In genomic region chr22:43109921-43110443, GRCh38 we compare ENCODE assay signal across 8 cellular contexts. TPM values are rescaled to one million over a fixed set of nuclear protein-coding genes. Genes with fewer than 3 reads are reported as not detected.
DNase-seq lines count a peak whose midpoint lies in the region; ATAC-seq and TF ChIP-seq lines count a peak whose summit lies in the region.

No MANE protein-coding gene starts in this region.

- DNase-seq in DMS114 treated with DMSO at 0.1 percent for 48 hours (lab: John Stamatoyannopoulos, UW; ENCODE audit: unreplicated experiment) (peak; percentile 3), osteocyte (ENCODE audit: extremely low spot score, unreplicated experiment) (no peak), nucleus accumbens (lab: John Stamatoyannopoulos, UW) (no peak), cerebellum (ENCODE audit: low spot score) (no peak), head of caudate nucleus (no peak)
- peak; percentile 37 for DNase-seq in NK-92 treated with Interleukin-12 subunit alpha and Interleukin-12 subunit beta, amount 100 ng/mL, for 24 hours (lab: John Stamatoyannopoulos, UW)
- no peak for DNase-seq in effector memory CD8-positive, alpha-beta T cell

- no peaks in the 10 kb centered on the region for H3K27me3 Mint-ChIP-seq in effector memory CD8-positive, alpha-beta T cell
- H3K27me3 Mint-ChIP-seq in osteocyte (ENCODE audit: unreplicated experiment) = peaks cover 34% of the 10 kb centered on the region

- H3K4me3 Mint-ChIP-seq in effector memory CD8-positive, alpha-beta T cell = peak overlapping the region; percentile 72 to 75
- peak overlapping the region; percentile 69 for H3K4me3 Mint-ChIP-seq in osteocyte (ENCODE audit: unreplicated experiment)

- peak overlapping the region in 1 of 2 donors; percentile 52 for H3K27ac Mint-ChIP-seq in effector memory CD8-positive, alpha-beta T cell
- no peak overlapping the region for H3K27ac Mint-ChIP-seq in osteocyte (ENCODE audit: unreplicated experiment)

- intact Hi-C loops in head of caudate nucleus (cut with DNase I) = no loop called here

- H3K36me3 Mint-ChIP-seq in effector memory CD8-positive, alpha-beta T cell (ENCODE audit: insufficient read depth) = peaks cover 7% of the 10 kb centered on the region
- no peaks in the 10 kb centered on the region for H3K36me3 Mint-ChIP-seq in osteocyte (ENCODE audit: unreplicated experiment)

- no peak for ATAC-seq in effector memory CD8-positive, alpha-beta T cell (replicated peaks)
- ATAC-seq in HG03196 (IDR thresholded peaks at IDR 0.05; ENCODE audit: unreplicated experiment) = no peak

- no peaks in the 10 kb centered on the region for H3K9me3 Mint-ChIP-seq in effector memory CD8-positive, alpha-beta T cell
- no peaks in the 10 kb centered on the region for H3K9me3 Mint-ChIP-seq in osteocyte (ENCODE audit: unreplicated experiment)

- peaks cover 2 to 3% of the 10 kb centered on the region in 2 donors for H3K4me1 Mint-ChIP-seq in effector memory CD8-positive, alpha-beta T cell (ENCODE audit: low read depth in 2 of 2)
- peaks cover 4% of the 10 kb centered on the region for H3K4me1 Mint-ChIP-seq in osteocyte (ENCODE audit: unreplicated experiment)

- TF ChIP-seq CTCF in osteocyte (IDR thresholded peaks at IDR 0.05) = no peak

RNA-seq across cellular contexts. Expression of gene BIK, which starts 0.6 kb away (rescaled TPM):
- total RNA-seq in osteocyte = not detected in 2 replicates
- 0.91 TPM for total RNA-seq in cerebellum

RNA-seq across cellular contexts. Expression of gene TTLL1, which starts 20.8 kb away (rescaled TPM):
- 16.5 and 21.5 TPM in 2 replicates for total RNA-seq in osteocyte
- total RNA-seq in cerebellum = 26.4 TPM

RNA-seq across cellular contexts. Expression of gene MCAT, which starts 33.2 kb away (rescaled TPM):
- total RNA-seq in osteocyte (16.5 and 16.6 TPM in 2 replicates), cerebellum (16.9 TPM)

RNA-seq across cellular contexts. Expression of gene TSPO, which starts 41.4 kb away (rescaled TPM):
- 70.6 and 73.3 TPM in 2 replicates for total RNA-seq in osteocyte
- total RNA-seq in cerebellum = 18.4 TPM

Comparison
In these comparisons a context has a peak if more than half of its experiments do, and no peak if none do; other contexts are left out.
1. DNase-seq: peak in DMS114 treated with DMSO at 0.1 percent for 48 hours (single experiment) and NK-92 treated with Interleukin-12 subunit alpha and Interleukin-12 subunit beta, amount 100 ng/mL, for 24 hours (single experiment); none in effector memory CD8-positive, alpha-beta T cell (0 of 3), osteocyte (single experiment), nucleus accumbens (0 of 56), cerebellum (single experiment) and head of caudate nucleus (0 of 42).